Comparison of ENCODE assay signal across 1 cellular context in the genomic region with DNA sequence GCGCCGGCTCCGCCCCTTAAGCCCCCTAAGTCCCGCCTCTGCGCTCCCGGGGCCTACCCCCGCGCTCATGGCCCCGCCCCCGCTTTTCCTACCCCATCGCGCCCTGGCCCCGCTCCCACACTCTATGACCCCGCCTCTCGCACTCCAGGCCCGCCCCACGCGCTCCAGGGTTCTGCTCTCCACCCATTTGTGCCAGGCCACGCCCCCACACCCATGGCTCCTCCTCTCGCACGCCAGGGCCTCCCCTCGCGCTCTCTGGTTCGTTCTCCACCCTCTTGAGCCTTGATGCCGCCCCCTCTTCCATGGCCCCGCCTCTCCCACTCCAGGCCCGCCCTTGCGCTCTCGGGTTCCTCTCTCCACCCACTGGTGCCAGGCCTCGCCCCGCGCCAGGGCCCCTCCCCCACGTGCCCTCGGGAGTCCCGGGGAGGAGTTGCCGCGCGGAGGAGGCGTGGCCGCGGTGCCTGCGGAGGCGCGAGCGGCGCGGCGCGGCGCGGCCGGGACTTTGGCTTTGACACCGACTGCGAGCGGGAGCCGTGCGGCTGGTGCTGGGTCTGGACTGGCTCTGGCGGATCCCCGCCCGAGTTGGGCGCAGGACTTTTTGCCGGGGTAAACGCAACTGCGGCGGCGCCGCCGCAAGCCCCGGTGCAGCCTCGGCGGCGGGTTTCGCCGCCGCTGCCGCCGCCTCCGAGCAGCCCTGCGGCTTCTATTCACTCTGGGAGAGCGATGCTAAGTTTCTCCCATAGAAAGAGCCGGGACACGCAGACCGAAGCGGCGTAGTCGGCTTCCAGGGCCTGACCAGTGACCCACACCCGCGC.
TF ChIP-seq lines count a peak whose summit lies in the region.

TSS of gene EEPD1 (plus strand) at position 499 of the 815 bp plus-strand sequence. CDS start 1,071 bp downstream, outside the sequence.

TF ChIP-seq in HepG2, 621 proteins besides CTCF, POLR2A, EP300 and RAD21 (continued from another document):
- TF ChIP-seq, protein P1, sequence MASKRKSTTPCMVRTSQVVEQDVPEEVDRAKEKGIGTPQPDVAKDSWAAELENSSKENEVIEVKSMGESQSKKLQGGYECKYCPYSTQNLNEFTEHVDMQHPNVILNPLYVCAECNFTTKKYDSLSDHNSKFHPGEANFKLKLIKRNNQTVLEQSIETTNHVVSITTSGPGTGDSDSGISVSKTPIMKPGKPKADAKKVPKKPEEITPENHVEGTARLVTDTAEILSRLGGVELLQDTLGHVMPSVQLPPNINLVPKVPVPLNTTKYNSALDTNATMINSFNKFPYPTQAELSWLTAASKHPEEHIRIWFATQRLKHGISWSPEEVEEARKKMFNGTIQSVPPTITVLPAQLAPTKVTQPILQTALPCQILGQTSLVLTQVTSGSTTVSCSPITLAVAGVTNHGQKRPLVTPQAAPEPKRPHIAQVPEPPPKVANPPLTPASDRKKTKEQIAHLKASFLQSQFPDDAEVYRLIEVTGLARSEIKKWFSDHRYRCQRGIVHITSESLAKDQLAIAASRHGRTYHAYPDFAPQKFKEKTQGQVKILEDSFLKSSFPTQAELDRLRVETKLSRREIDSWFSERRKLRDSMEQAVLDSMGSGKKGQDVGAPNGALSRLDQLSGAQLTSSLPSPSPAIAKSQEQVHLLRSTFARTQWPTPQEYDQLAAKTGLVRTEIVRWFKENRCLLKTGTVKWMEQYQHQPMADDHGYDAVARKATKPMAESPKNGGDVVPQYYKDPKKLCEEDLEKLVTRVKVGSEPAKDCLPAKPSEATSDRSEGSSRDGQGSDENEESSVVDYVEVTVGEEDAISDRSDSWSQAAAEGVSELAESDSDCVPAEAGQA (IDR thresholded peaks at IDR 0.05; ENCODE audit: low read depth) = no peak
- TF ChIP-seq, protein P1 (CRISPR knock-in tag; IDR thresholded peaks at IDR 0.05; ENCODE audit: borderline replicate concordance) = no peak
- TF ChIP-seq HMG20B (CRISPR knock-in tag; conservative IDR thresholded peaks at IDR 0.05) = no peak
- TF ChIP-seq ZNF382 (CRISPR knock-in tag; IDR thresholded peaks at IDR 0.05; ENCODE audit: borderline replicate concordance) = no peak
- TF ChIP-seq ETV5 (CRISPR knock-in tag; IDR thresholded peaks at IDR 0.05; ENCODE audit: borderline replicate concordance) = no peak
- TF ChIP-seq MTF1 (CRISPR knock-in tag; IDR thresholded peaks at IDR 0.05) = no peak
- TF ChIP-seq CCDC6 (CRISPR knock-in tag; IDR thresholded peaks at IDR 0.05) = peak; percentile 29; the same call in 1 of the 2 replicates
- no peak for TF ChIP-seq CEBPB (IDR thresholded peaks at IDR 0.05; ENCODE audit: borderline replicate concordance, low read depth, low read length)
- TF ChIP-seq, protein P2, sequence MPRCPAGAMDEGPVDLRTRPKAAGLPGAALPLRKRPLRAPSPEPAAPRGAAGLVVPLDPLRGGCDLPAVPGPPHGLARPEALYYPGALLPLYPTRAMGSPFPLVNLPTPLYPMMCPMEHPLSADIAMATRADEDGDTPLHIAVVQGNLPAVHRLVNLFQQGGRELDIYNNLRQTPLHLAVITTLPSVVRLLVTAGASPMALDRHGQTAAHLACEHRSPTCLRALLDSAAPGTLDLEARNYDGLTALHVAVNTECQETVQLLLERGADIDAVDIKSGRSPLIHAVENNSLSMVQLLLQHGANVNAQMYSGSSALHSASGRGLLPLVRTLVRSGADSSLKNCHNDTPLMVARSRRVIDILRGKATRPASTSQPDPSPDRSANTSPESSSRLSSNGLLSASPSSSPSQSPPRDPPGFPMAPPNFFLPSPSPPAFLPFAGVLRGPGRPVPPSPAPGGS (CRISPR knock-in tag; IDR thresholded peaks at IDR 0.05) = no peak
- no peak for TF ChIP-seq TOPORS (CRISPR knock-in tag; IDR thresholded peaks at IDR 0.05)
- TF ChIP-seq, protein P3, sequence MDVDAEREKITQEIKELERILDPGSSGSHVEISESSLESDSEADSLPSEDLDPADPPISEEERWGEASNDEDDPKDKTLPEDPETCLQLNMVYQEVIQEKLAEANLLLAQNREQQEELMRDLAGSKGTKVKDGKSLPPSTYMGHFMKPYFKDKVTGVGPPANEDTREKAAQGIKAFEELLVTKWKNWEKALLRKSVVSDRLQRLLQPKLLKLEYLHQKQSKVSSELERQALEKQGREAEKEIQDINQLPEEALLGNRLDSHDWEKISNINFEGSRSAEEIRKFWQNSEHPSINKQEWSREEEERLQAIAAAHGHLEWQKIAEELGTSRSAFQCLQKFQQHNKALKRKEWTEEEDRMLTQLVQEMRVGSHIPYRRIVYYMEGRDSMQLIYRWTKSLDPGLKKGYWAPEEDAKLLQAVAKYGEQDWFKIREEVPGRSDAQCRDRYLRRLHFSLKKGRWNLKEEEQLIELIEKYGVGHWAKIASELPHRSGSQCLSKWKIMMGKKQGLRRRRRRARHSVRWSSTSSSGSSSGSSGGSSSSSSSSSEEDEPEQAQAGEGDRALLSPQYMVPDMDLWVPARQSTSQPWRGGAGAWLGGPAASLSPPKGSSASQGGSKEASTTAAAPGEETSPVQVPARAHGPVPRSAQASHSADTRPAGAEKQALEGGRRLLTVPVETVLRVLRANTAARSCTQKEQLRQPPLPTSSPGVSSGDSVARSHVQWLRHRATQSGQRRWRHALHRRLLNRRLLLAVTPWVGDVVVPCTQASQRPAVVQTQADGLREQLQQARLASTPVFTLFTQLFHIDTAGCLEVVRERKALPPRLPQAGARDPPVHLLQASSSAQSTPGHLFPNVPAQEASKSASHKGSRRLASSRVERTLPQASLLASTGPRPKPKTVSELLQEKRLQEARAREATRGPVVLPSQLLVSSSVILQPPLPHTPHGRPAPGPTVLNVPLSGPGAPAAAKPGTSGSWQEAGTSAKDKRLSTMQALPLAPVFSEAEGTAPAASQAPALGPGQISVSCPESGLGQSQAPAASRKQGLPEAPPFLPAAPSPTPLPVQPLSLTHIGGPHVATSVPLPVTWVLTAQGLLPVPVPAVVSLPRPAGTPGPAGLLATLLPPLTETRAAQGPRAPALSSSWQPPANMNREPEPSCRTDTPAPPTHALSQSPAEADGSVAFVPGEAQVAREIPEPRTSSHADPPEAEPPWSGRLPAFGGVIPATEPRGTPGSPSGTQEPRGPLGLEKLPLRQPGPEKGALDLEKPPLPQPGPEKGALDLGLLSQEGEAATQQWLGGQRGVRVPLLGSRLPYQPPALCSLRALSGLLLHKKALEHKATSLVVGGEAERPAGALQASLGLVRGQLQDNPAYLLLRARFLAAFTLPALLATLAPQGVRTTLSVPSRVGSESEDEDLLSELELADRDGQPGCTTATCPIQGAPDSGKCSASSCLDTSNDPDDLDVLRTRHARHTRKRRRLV (CRISPR knock-in tag; IDR thresholded peaks at IDR 0.05) = 0 out of 2 replicates have a peak, but pooled peaks have one; percentile 3
- TF ChIP-seq SIN3B (IDR thresholded peaks at IDR 0.05; ENCODE audit: low read length) = no peak
- no peak for TF ChIP-seq ZNF34 (CRISPR knock-in tag; IDR thresholded peaks at IDR 0.05; ENCODE audit: borderline replicate concordance)
- 0 out of 2 replicates have a peak, but pooled peaks have one; percentile 9 for TF ChIP-seq ZNF574 (CRISPR knock-in tag; IDR thresholded peaks at IDR 0.05)
- no peak for TF ChIP-seq ZNF777 (CRISPR knock-in tag; IDR thresholded peaks at IDR 0.05)
- TF ChIP-seq HNRNPK (IDR thresholded peaks at IDR 0.05; ENCODE audit: low read depth, low read length, poor library complexity, severe bottlenecking) = peak; percentile 89
- TF ChIP-seq PCBP2 (optimal IDR thresholded peaks at IDR 0.05; ENCODE audit: low read depth, low read length, poor library complexity, severe bottlenecking) = no peak
- no peak for TF ChIP-seq ZNF460 (CRISPR knock-in tag; IDR thresholded peaks at IDR 0.05; ENCODE audit: borderline replicate concordance)
- peak; percentile 80 for TF ChIP-seq SKI (IDR thresholded peaks at IDR 0.05; ENCODE audit: partially characterized antibody)
- TF ChIP-seq REXO4 (CRISPR knock-in tag; IDR thresholded peaks at IDR 0.05; ENCODE audit: borderline replicate concordance) = no peak
- TF ChIP-seq ZNF788 (CRISPR knock-in tag; IDR thresholded peaks at IDR 0.05; ENCODE audit: borderline replicate concordance) = no peak; the same call in 1 of the 2 replicates
- no peak for TF ChIP-seq PRPF4 (IDR thresholded peaks at IDR 0.05; ENCODE audit: low read depth, low read length, poor library complexity, severe bottlenecking)
- TF ChIP-seq MIER2 (CRISPR knock-in tag; IDR thresholded peaks at IDR 0.05) = no peak
TF ChIP-seq in HepG2: peak in this region for 148.
